In genomic region chr10:133278577-133279265, GRCh38 we compare ENCODE assay signal across 8 cellular contexts. TPM values are rescaled to one million over a fixed set of nuclear protein-coding genes. Genes with fewer than 3 reads are reported as not detected.
DNase-seq lines count a peak whose midpoint lies in the region; ATAC-seq and TF ChIP-seq lines count a peak whose summit lies in the region.

No MANE protein-coding gene starts in this region.

- peaks cover 50% of the 10 kb centered on the region for H3K4me1 ChIP-seq in CD8-positive, alpha-beta T cell (ENCODE audit: insufficient read depth, low read length)
- peaks cover 19 to 58% (median 20%) of the 10 kb centered on the region in 3 donors for H3K4me1 ChIP-seq in esophagus squamous epithelium

- H3K36me3 ChIP-seq in CD8-positive, alpha-beta T cell (ENCODE audit: insufficient read depth, low read length): peaks cover 9% of the 10 kb centered on the region
- peaks cover 15 to 54% (median 34%) of the 10 kb centered on the region in 3 donors for H3K36me3 ChIP-seq in esophagus squamous epithelium

- H3K9me3 ChIP-seq in CD8-positive, alpha-beta T cell (ENCODE audit: low read length): no peaks in the 10 kb centered on the region
- H3K9me3 ChIP-seq in esophagus squamous epithelium: no peaks in the 10 kb centered on the region

- CTCF ChIA-PET in CD8-positive, alpha-beta T cell (lab: Charles Lee): interaction anchor here (1.2 to 3.5 kb wide), 4 partner anchors 21 to 241 kb away, joined by 3 to 18 read pairs (median 6); no protein-coding TSS in a partner anchor

- peak overlapping the region; percentile 79 for H3K4me3 Mint-ChIP-seq in CD8-positive, alpha-beta T cell

- peak overlapping the region; percentile 95 for H3K27ac Mint-ChIP-seq in CD8-positive, alpha-beta T cell

- no peak for TF ChIP-seq CTCF in CD8-positive, alpha-beta T cell (IDR thresholded peaks at IDR 0.05)
- TF ChIP-seq CTCF in VCaP (conservative IDR thresholded peaks at IDR 0.05) (no peak), esophagus squamous epithelium (IDR thresholded peaks at IDR 0.05) (no peak)

- intact Hi-C loops in CD8-positive, alpha-beta T cell (cut with DNase I, micrococcal nuclease): loop anchor here in 1 of 2 experiments (10.0 kb wide), 1 partner anchor 134 kb away; no protein-coding TSS in a partner anchor
- intact Hi-C loops in esophagus squamous epithelium (cut with DNase I): no loop called here

- H3K27me3 ChIP-seq in CD8-positive, alpha-beta T cell (ENCODE audit: insufficient read depth, low read length): no peaks in the 10 kb centered on the region
- peaks cover 0 to 38% (median 6%) of the 10 kb centered on the region in 4 donors for H3K27me3 ChIP-seq in esophagus squamous epithelium

- peak overlapping the region; percentile 58 for H3K27ac ChIP-seq in CD8-positive, alpha-beta T cell (ENCODE audit: low read depth, low read length)
- H3K27ac ChIP-seq in VCaP: peak overlapping the region; percentile 61
- H3K27ac ChIP-seq in esophagus squamous epithelium: peak overlapping the region; percentile 7 to 71 (median 64)

- H3K36me3 Mint-ChIP-seq in CD8-positive, alpha-beta T cell: peaks cover 33% of the 10 kb centered on the region

- TF ChIP-seq POLR2A in esophagus squamous epithelium (IDR thresholded peaks at IDR 0.05): peak in 1 of 4 donors; percentile 17

- DNase-seq in CD8-positive, alpha-beta T cell: peak; percentile 46 to 77 (median 67)
- DNase-seq in HT1080 (ENCODE audit: low read depth): peak; percentile 91
- DNase-seq in esophagus squamous epithelium (lab: John Stamatoyannopoulos, UW): peak; percentile 44
- peak; percentile 81 for DNase-seq in renal cortical epithelial cell (ENCODE audit: low read depth)
- DNase-seq in SHP77 treated with DMSO at 0.1 percent for 48 hours (lab: John Stamatoyannopoulos, UW): no peak

- ATAC-seq in CD8-positive, alpha-beta T cell: peak; percentile 37
- ATAC-seq in GM19397 (IDR thresholded peaks at IDR 0.05; ENCODE audit: unreplicated experiment) (peak; percentile 40), HG03565 (IDR thresholded peaks at IDR 0.05; ENCODE audit: unreplicated experiment) (no peak)

- no peak overlapping the region for H3K4me3 ChIP-seq in CD8-positive, alpha-beta T cell (ENCODE audit: low read depth, low read length)
- H3K4me3 ChIP-seq in esophagus squamous epithelium: no peak overlapping the region

- peaks cover 40% of the 10 kb centered on the region for H3K4me1 Mint-ChIP-seq in CD8-positive, alpha-beta T cell (ENCODE audit: low read depth)

- no peaks in the 10 kb centered on the region for H3K9me3 Mint-ChIP-seq in CD8-positive, alpha-beta T cell

- no peaks in the 10 kb centered on the region for H3K27me3 Mint-ChIP-seq in CD8-positive, alpha-beta T cell (ENCODE audit: low read depth)

- POLR2A ChIA-PET in CD8-positive, alpha-beta T cell (lab: Charles Lee): interaction anchor here (0.6 to 2.0 kb wide), 4 partner anchors 13 to 29 kb away, joined by 3 to 5 read pairs (median 4); partner anchors contain the start of genes TUBGCP2 and ZNF511

- WGBS in esophagus squamous epithelium, 2 donors: 39 to 45% methylated on average over 2 to 7 of the region's 19 CpGs

RNA-seq across cellular contexts. Expression of gene ADAM8, which starts 2.1 kb away (rescaled TPM):
- 10 to 100 TPM; 67.0 to 67.3 TPM for total RNA-seq in CD8-positive, alpha-beta T cell
- 1.6 and 4.2 TPM in 2 replicates for total RNA-seq in HT1080 (2014; rRNA removed; shearing (Covaris generic))
- 1.8 and 2.1 TPM in 2 replicates for polyA plus RNA-seq in HT1080 (2015; cell fraction: cytosol; rRNA removed)
- 18.9 and 23.3 TPM in 2 replicates for polyA plus RNA-seq in HT1080 (2015; cell fraction: nucleus; rRNA removed)
- total RNA-seq in esophagus squamous epithelium (1 to 10 TPM; 3.3 to 5.7 (median 4.3) TPM), renal cortical epithelial cell (1.6 and 15.8 TPM in 2 replicates)

RNA-seq across cellular contexts. Expression of gene TUBGCP2, which starts 30.0 kb away (rescaled TPM):
- 10 to 100 TPM; 74.4 to 79.1 TPM for total RNA-seq in CD8-positive, alpha-beta T cell
- total RNA-seq in HT1080 (2014; rRNA removed; shearing (Covaris generic)): 119 and 127 TPM in 2 replicates
- 74.4 and 76.1 TPM in 2 replicates for polyA plus RNA-seq in HT1080 (2015; cell fraction: cytosol; rRNA removed)
- polyA plus RNA-seq in HT1080 (2015; cell fraction: nucleus; rRNA removed): 118 and 124 TPM in 2 replicates
- total RNA-seq in esophagus squamous epithelium (10 to 100 TPM; 28.4 to 44.4 (median 38.9) TPM), renal cortical epithelial cell (76.0 and 77.1 TPM in 2 replicates)

RNA-seq across cellular contexts. Expression of gene ZNF511, which starts 30.0 kb away (rescaled TPM):
- total RNA-seq in CD8-positive, alpha-beta T cell: 10 to 100 TPM; 36.5 to 38.8 TPM
- 102 and 108 TPM in 2 replicates for total RNA-seq in HT1080 (2014; rRNA removed; shearing (Covaris generic))
- 33.8 and 39.9 TPM in 2 replicates for polyA plus RNA-seq in HT1080 (2015; cell fraction: cytosol; rRNA removed)
- 25.1 and 34.2 TPM in 2 replicates for polyA plus RNA-seq in HT1080 (2015; cell fraction: nucleus; rRNA removed)
- total RNA-seq in esophagus squamous epithelium: 10 to 100 TPM; 16.1 to 26.7 (median 17.7) TPM
- total RNA-seq in renal cortical epithelial cell: 14.6 and 38.6 TPM in 2 replicates

RNA-seq across cellular contexts. Expression of gene VENTX, which starts 41.1 kb away (rescaled TPM):
- total RNA-seq in CD8-positive, alpha-beta T cell: not detected
- total RNA-seq in HT1080 (2014; rRNA removed; shearing (Covaris generic)): 0.03 and 0.13 TPM in 2 replicates
- polyA plus RNA-seq in HT1080 (2015; cell fraction: cytosol; rRNA removed): not detected in 2 replicates
- polyA plus RNA-seq in HT1080 (2015; cell fraction: nucleus; rRNA removed): not detected in 2 replicates
- total RNA-seq in esophagus squamous epithelium (under 1 TPM in 3 of 4 donors, not detected in 1; 0.13 to 0.95 (median 0.82) TPM), renal cortical epithelial cell (not detected in 2 replicates)

RNA-seq across cellular contexts. Expression of gene UTF1, which starts 48.7 kb away (rescaled TPM):
- total RNA-seq in CD8-positive, alpha-beta T cell: not detected
- total RNA-seq in HT1080 (2014; rRNA removed; shearing (Covaris generic)): not detected in 2 replicates
- not detected in 2 replicates for polyA plus RNA-seq in HT1080 (2015; cell fraction: cytosol; rRNA removed)
- not detected in 2 replicates for polyA plus RNA-seq in HT1080 (2015; cell fraction: nucleus; rRNA removed)
- not detected for total RNA-seq in esophagus squamous epithelium
- total RNA-seq in renal cortical epithelial cell: not detected in 2 replicates
